8 cellular contexts compared by ENCODE assay signal in genomic region chr1:157505481-157506272, GRCh38. TPM values are rescaled to one million over a fixed set of nuclear protein-coding genes. Genes with fewer than 3 reads are reported as not detected.
DNase-seq lines count a peak whose midpoint lies in the region; ATAC-seq and TF ChIP-seq lines count a peak whose summit lies in the region.

No MANE protein-coding gene starts in this region.

- H3K27ac Mint-ChIP-seq in activated CD8-positive, alpha-beta memory T cell treated with anti-CD3 and anti-CD28 coated beads, Interleukin-2, amount 10 ng/mL, durations not matched to agents 7 days and 5 days: no peak overlapping the region
- H3K27ac Mint-ChIP-seq in memory B cell: peak overlapping the region; percentile 55

- no peaks in the 10 kb centered on the region for H3K9me3 Mint-ChIP-seq in activated CD8-positive, alpha-beta memory T cell treated with anti-CD3 and anti-CD28 coated beads, Interleukin-2, amount 10 ng/mL, durations not matched to agents 7 days and 5 days (ENCODE audit: low read depth)
- no peaks in the 10 kb centered on the region for H3K9me3 Mint-ChIP-seq in memory B cell

- no peak for TF ChIP-seq EP300 in transverse colon (IDR thresholded peaks at IDR 0.05; ENCODE audit: low read depth)

- POLR2A ChIA-PET in RWPE1 (lab: Yijun Ruan, JAX; ENCODE audit: low non-redundant PET): no interaction called here

- H3K36me3 ChIP-seq in duodenal mucosa (ENCODE audit: control insufficient read depth in 1 of 2, insufficient read depth in 2 of 2, low read length in 2 of 2) (no peaks in the 10 kb centered on the region), transverse colon (no peaks in the 10 kb centered on the region)

- H3K27me3 ChIP-seq in duodenal mucosa (ENCODE audit: control insufficient read depth in 1 of 2, insufficient read depth in 2 of 2, low read length in 2 of 2) (no peaks in the 10 kb centered on the region), transverse colon (no peaks in the 10 kb centered on the region)

- H3K27ac ChIP-seq in RWPE1 (no peak overlapping the region), duodenal mucosa (ENCODE audit: low read depth, low read length) (no peak overlapping the region), transverse colon (no peak overlapping the region)

- TF ChIP-seq POLR2A in transverse colon (IDR thresholded peaks at IDR 0.05): no peak

- WGBS in transverse colon (ENCODE audit: low coverage in 1 of 2), 2 donors: 29 to 33% methylated on average over 9 to 13 of the region's 13 CpGs

- H3K4me3 Mint-ChIP-seq in activated CD8-positive, alpha-beta memory T cell treated with anti-CD3 and anti-CD28 coated beads, Interleukin-2, amount 10 ng/mL, durations not matched to agents 7 days and 5 days: no peak overlapping the region
- peak overlapping the region; percentile 73 for H3K4me3 Mint-ChIP-seq in memory B cell

- DNase-seq in activated CD8-positive, alpha-beta memory T cell treated with anti-CD3 and anti-CD28 coated beads, Interleukin-2, amount 10 ng/mL, durations not matched to agents 7 days and 5 days: peak; percentile 54
- DNase-seq in activated CD8-positive, alpha-beta memory T cell treated with anti-CD3 and anti-CD28 coated beads, Interleukin-2, amount 50 U/mL, for 4 hours: no peak
- DNase-seq in HuH-7.5 (ENCODE audit: low spot score): peak; percentile 71
- peak; percentile 13 for DNase-seq in RWPE1 (ENCODE audit: low spot score)
- DNase-seq in memory B cell (ENCODE audit: low spot score in 2 of 2): peak; percentile 53 to 66
- peak; percentile 75 for DNase-seq in transverse colon

- peaks cover 24% of the 10 kb centered on the region for H3K27me3 Mint-ChIP-seq in activated CD8-positive, alpha-beta memory T cell treated with anti-CD3 and anti-CD28 coated beads, Interleukin-2, amount 10 ng/mL, durations not matched to agents 7 days and 5 days
- H3K27me3 Mint-ChIP-seq in memory B cell: no peaks in the 10 kb centered on the region

- in situ Hi-C loops in transverse colon (cut with MboI; ENCODE audit: low pct_ligation_motif_present in 1 of 4, low pct_unique_long_range_greater_than_20kb in 1 of 4, low sequenced_read_pairs in 3 of 4): no loop called here

- H3K9ac ChIP-seq in duodenal mucosa (ENCODE audit: low read depth in 1 of 2, low read length in 2 of 2): peak overlapping the region in 1 of 2 donors; percentile 28

- H3K4me3 ChIP-seq in duodenal mucosa (ENCODE audit: low read depth in 1 of 2, low read length in 2 of 2) (peak overlapping the region; percentile 37 to 45), transverse colon (no peak overlapping the region)

- intact Hi-C loops in transverse colon (cut with DNase I; ENCODE audit: low total_unique reads): loop anchor here (5.0 kb wide), 1 partner anchor 388 kb away; no protein-coding TSS in a partner anchor

- CTCF ChIA-PET in activated CD8-positive, alpha-beta memory T cell treated with anti-CD3 and anti-CD28 coated beads, Interleukin-2, amount 10 ng/mL, durations not matched to agents 7 days and 5 days (lab: Charles Lee): interaction anchor here (0.6 to 1.8 kb wide), 7 partner anchors 9 to 445 kb away, joined by 3 to 11 read pairs (median 4); no protein-coding TSS in a partner anchor
- CTCF ChIA-PET in RWPE1 (lab: Yijun Ruan, JAX): interaction anchor here (0.5 to 0.7 kb wide), 8 partner anchors 10 to 1170 kb away, joined by 3 to 7 read pairs (median 3); no protein-coding TSS in a partner anchor

- no peaks in the 10 kb centered on the region for H3K4me1 Mint-ChIP-seq in activated CD8-positive, alpha-beta memory T cell treated with anti-CD3 and anti-CD28 coated beads, Interleukin-2, amount 10 ng/mL, durations not matched to agents 7 days and 5 days
- peaks cover 30% of the 10 kb centered on the region for H3K4me1 Mint-ChIP-seq in memory B cell

- H3K4me1 ChIP-seq in duodenal mucosa (ENCODE audit: control insufficient read depth in 1 of 2, insufficient read depth in 2 of 2, low read length in 2 of 2) (peaks cover 0 to 6% of the 10 kb centered on the region in 2 donors), transverse colon (peaks cover 0 to 17% (median 4%) of the 10 kb centered on the region in 4 donors)

- TF ChIP-seq CTCF in RWPE1 (conservative IDR thresholded peaks at IDR 0.05; ENCODE audit: low read depth) (peak; percentile 42), transverse colon (IDR thresholded peaks at IDR 0.05) (peak; percentile 64 to 76 (median 73))

- no peaks in the 10 kb centered on the region for H3K36me3 Mint-ChIP-seq in activated CD8-positive, alpha-beta memory T cell treated with anti-CD3 and anti-CD28 coated beads, Interleukin-2, amount 10 ng/mL, durations not matched to agents 7 days and 5 days
- H3K36me3 Mint-ChIP-seq in memory B cell: no peaks in the 10 kb centered on the region

- H3K9me3 ChIP-seq in duodenal mucosa (ENCODE audit: control insufficient read depth in 1 of 2, low read length in 2 of 2) (no peaks in the 10 kb centered on the region), transverse colon (no peaks in the 10 kb centered on the region)

- peak; percentile 82 for ATAC-seq in activated CD8-positive, alpha-beta memory T cell treated with anti-CD3 and anti-CD28 coated beads, Interleukin-2, amount 10 ng/mL, durations not matched to agents 7 days and 5 days
- ATAC-seq in GM21528 (IDR thresholded peaks at IDR 0.05; ENCODE audit: low FRiP score, unreplicated experiment) (peak; percentile 97), memory B cell (ENCODE audit: low read depth) (peak; percentile 96)

RNA-seq across cellular contexts. Expression of gene FCRL5, which starts 46.6 kb away (rescaled TPM):
- not detected for total RNA-seq in activated CD8-positive, alpha-beta memory T cell treated with anti-CD3 and anti-CD28 coated beads, Interleukin-2, amount 10 ng/mL, durations not matched to agents 7 days and 5 days
- 10 to 100 TPM in 1 of 4 donors, 1 to 10 TPM in 2, under 1 TPM in 1; 0.20 to 28.7 (median 1.2) TPM for total RNA-seq in transverse colon

Comparison
In these comparisons a context has a peak if more than half of its experiments do, and no peak if none do; other contexts are left out.
1. H3K4me3 ChIP-seq: peak in duodenal mucosa (2 of 2); none in transverse colon (0 of 4).
2. Peak in every context shown above with its lines, with median percentiles within 50 percentile points of each other: ATAC-seq.